Comparison of ENCODE assay signal across 8 cellular contexts in the genomic region with DNA sequence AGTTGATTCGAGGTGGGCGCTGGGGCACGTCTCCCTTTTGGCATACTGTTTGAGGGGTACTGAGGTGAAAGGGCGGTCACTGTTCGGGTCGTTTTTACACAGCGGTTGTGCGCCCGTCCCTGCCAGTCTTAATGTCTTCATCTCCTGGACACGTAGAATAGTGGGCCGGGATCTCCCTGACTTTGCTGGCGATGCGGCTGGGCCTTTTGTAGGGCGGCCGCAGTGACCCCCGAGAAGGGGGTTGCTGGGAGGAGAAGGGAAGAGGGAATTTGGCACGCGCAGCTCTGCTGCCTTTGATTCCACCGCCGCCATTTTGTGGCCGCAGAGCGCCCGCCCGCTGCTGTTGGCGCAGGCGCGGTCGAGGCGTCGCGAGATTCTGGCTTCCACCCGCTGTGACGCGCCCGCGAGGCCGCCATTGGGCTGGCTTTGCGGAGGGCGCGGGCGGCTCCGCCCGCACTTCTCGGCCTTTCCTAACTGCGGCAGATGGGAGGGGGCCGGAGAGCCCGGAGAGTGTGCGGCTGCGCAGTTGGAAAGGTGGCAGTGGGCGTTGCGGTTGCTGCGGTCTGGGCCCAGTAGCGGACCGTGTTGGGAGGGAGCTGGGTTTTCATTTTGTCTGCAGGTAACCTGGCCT. TPM values are rescaled to one million over a fixed set of nuclear protein-coding genes. Genes with fewer than 3 reads are reported as not detected.
DNase-seq lines count a peak whose midpoint lies in the region; ATAC-seq and TF ChIP-seq lines count a peak whose summit lies in the region.

No MANE protein-coding gene starts in this region.

- peak; percentile 70 for ATAC-seq in GM19351 (IDR thresholded peaks at IDR 0.05; ENCODE audit: unreplicated experiment)
- peak; percentile 50 for ATAC-seq in HG03469 (IDR thresholded peaks at IDR 0.05; ENCODE audit: unreplicated experiment)
- ATAC-seq in left lung: peak; percentile 93

- H3K36me3 ChIP-seq in BE2C: peaks cover 52% of the 10 kb centered on the region
- H3K36me3 ChIP-seq in left lung: peaks cover 7 to 47% of the 10 kb centered on the region in 2 donors

- intact Hi-C loops in left lung (cut with DNase I): no loop called here

- H3K27ac ChIP-seq in left lung: peak overlapping the region; percentile 100

- H3K4me3 ChIP-seq in BE2C (ENCODE audit: low read depth, low read length) (peak overlapping the region; percentile 100), left lung (peak overlapping the region; percentile 81 to 90)

- DNase-seq in BE2C: peak; percentile 96
- peak; percentile 77 to 96 for DNase-seq in NCI-H526 (lab: John Stamatoyannopoulos, UW)
- peak; percentile 83 for DNase-seq in activated CD4-positive, alpha-beta T cell treated with anti-CD3 and anti-CD28 coated beads, Interleukin-2, amount 50 U/mL, for 1 hour
- DNase-seq in dedifferentiated amniotic fluid mesenchymal stem cell (ENCODE audit: extremely low spot score): peak; percentile 86
- DNase-seq in left lung: peak; percentile 94 to 98
- DNase-seq in stimulated activated CD4-positive, alpha-beta T cell treated with anti-CD3 and anti-CD28 coated beads, Interleukin-2, amount 100 ng/mL, for 24 hours: peak; percentile 93 to 94

- TF ChIP-seq CTCF in BE2C (IDR thresholded peaks at IDR 0.05; ENCODE audit: low read depth, low read length) (no peak), left lung (IDR thresholded peaks at IDR 0.05) (no peak)

- H3K9me3 ChIP-seq in BE2C (no peaks in the 10 kb centered on the region), left lung (no peaks in the 10 kb centered on the region)

- H3K4me1 ChIP-seq in BE2C (no peaks in the 10 kb centered on the region), left lung (peaks cover 14 to 46% of the 10 kb centered on the region in 2 donors)

- H3K27me3 ChIP-seq in BE2C (no peaks in the 10 kb centered on the region), left lung (no peaks in the 10 kb centered on the region)

RNA-seq across cellular contexts. Expression of a gene that starts 0.5 kb away (rescaled TPM):
- 340 TPM for polyA plus RNA-seq in BE2C (2012; ENCODE audit: insufficient read depth, insufficient read length, low read depth)
- total RNA-seq in left lung: 100 to 1,000 TPM; 188 to 199 TPM

RNA-seq across cellular contexts. Expression of a gene that starts 29.6 kb away (rescaled TPM):
- not detected for polyA plus RNA-seq in BE2C (2012; ENCODE audit: insufficient read depth, insufficient read length, low read depth)
- not detected for total RNA-seq in left lung

Comparison
In these comparisons a context has a peak if more than half of its experiments do, and no peak if none do; other contexts are left out.
1. Peak in every context shown above with its lines: DNase-seq, ATAC-seq, H3K4me3 ChIP-seq and H3K27ac ChIP-seq.